ENCODE assay signal across 6 cellular contexts in genomic region chr1:228109962-228110488, GRCh38. TPM values are rescaled to one million over a fixed set of nuclear protein-coding genes. Genes with fewer than 3 reads are reported as not detected.
DNase-seq lines count a peak whose midpoint lies in the region; ATAC-seq and TF ChIP-seq lines count a peak whose summit lies in the region.

No MANE protein-coding gene starts in this region.

- peak overlapping the region; percentile 85 for H3K9ac ChIP-seq in fibroblast of lung (ENCODE audit: insufficient read depth, low read length)

- H3K9me3 Mint-ChIP-seq in stimulated activated naive CD8-positive, alpha-beta T cell treated with anti-CD3 and anti-CD28 coated beads, Interleukin-15, amount 100 ng/mL, for 72 hours: no peaks in the 10 kb centered on the region

- peak overlapping the region; percentile 93 to 96 for H3K4me3 Mint-ChIP-seq in stimulated activated naive CD8-positive, alpha-beta T cell treated with anti-CD3 and anti-CD28 coated beads, Interleukin-15, amount 100 ng/mL, for 72 hours

- no peak for TF ChIP-seq CTCF in fibroblast of lung (conservative IDR thresholded peaks at IDR 0.05 in 1 of 2, IDR thresholded peaks at IDR 0.05 in 1 of 2; ENCODE audit: low read depth in 1 of 2, low read length in 2 of 2)

- H3K27me3 Mint-ChIP-seq in stimulated activated naive CD8-positive, alpha-beta T cell treated with anti-CD3 and anti-CD28 coated beads, Interleukin-15, amount 100 ng/mL, for 72 hours: no peaks in the 10 kb centered on the region

- H3K27ac Mint-ChIP-seq in stimulated activated naive CD8-positive, alpha-beta T cell treated with anti-CD3 and anti-CD28 coated beads, Interleukin-15, amount 100 ng/mL, for 72 hours: peak overlapping the region; percentile 97 to 98

- peak overlapping the region; percentile 85 for H2AFZ ChIP-seq in fibroblast of lung (ENCODE audit: low read length)

- no peaks in the 10 kb centered on the region for H3K9me3 ChIP-seq in fibroblast of lung (ENCODE audit: control insufficient read depth, insufficient read depth, low read depth, low read length)

- no peaks in the 10 kb centered on the region for H3K27me3 ChIP-seq in fibroblast of lung (ENCODE audit: control insufficient read depth, insufficient read depth, low read length)

- peak overlapping the region; percentile 90 for H3K27ac ChIP-seq in fibroblast of lung (ENCODE audit: insufficient read depth, low read length)

- H3K4me1 ChIP-seq in fibroblast of lung (ENCODE audit: control insufficient read depth, extremely low read depth, insufficient read depth, low read length): no peaks in the 10 kb centered on the region

- peak overlapping the region; percentile 68 to 98 (median 89) for H3K4me3 ChIP-seq in fibroblast of lung (replicated peaks in 1 of 4; ENCODE audit: control extremely low read depth in 1 of 4, insufficient read depth in 1 of 4, low read depth in 3 of 4, low read length in 4 of 4)

- H3K4me1 Mint-ChIP-seq in stimulated activated naive CD8-positive, alpha-beta T cell treated with anti-CD3 and anti-CD28 coated beads, Interleukin-15, amount 100 ng/mL, for 72 hours: peaks cover 35% of the 10 kb centered on the region

- peaks cover 13% of the 10 kb centered on the region for H3K79me2 ChIP-seq in fibroblast of lung (ENCODE audit: control insufficient read depth, insufficient read depth, low read length)

- no peaks in the 10 kb centered on the region for H4K20me1 ChIP-seq in fibroblast of lung (ENCODE audit: control insufficient read depth, extremely low read depth, insufficient read depth, low read length)

- peaks cover 8% of the 10 kb centered on the region for H3K36me3 ChIP-seq in fibroblast of lung (ENCODE audit: control insufficient read depth, insufficient read depth, low read length)

- H3K4me2 ChIP-seq in fibroblast of lung (ENCODE audit: extremely low read depth, insufficient read depth, low read length): peak overlapping the region; percentile 83

- DNase-seq in CD1c-positive myeloid dendritic cell (ENCODE audit: extremely low spot score): peak; percentile 55
- peak; percentile 26 for DNase-seq in LoVo (ENCODE audit: low spot score)
- peak in 1 of 2 donors; percentile 37 for DNase-seq in fibroblast of lung (ENCODE audit: low read depth in 2 of 2)
- DNase-seq in stimulated activated naive CD8-positive, alpha-beta T cell treated with anti-CD3 and anti-CD28 coated beads, Interleukin-15, amount 100 ng/mL, for 72 hours: no peak
- no peak for DNase-seq in stimulated activated CD8-positive, alpha-beta memory T cell treated with anti-CD3 and anti-CD28 coated beads, Interleukin-4, amount 100 ng/mL, for 48 hours
- DNase-seq in germinal center (ENCODE audit: low spot score): no peak

- ATAC-seq in stimulated activated naive CD8-positive, alpha-beta T cell treated with anti-CD3 and anti-CD28 coated beads, Interleukin-15, amount 100 ng/mL, for 72 hours: no peak

RNA-seq across cellular contexts. Expression of gene MRPL55, which starts 0.9 kb away (rescaled TPM):
- total RNA-seq in fibroblast of lung: 51.7 and 61.6 TPM in 2 replicates
- polyA plus RNA-seq in fibroblast of lung: 39.5 and 41.0 TPM in 2 replicates
- polyA plus RNA-seq in fibroblast of lung (2012): 55.0 and 70.4 TPM in 2 replicates
- 7.1 and 30.6 TPM in 2 replicates for polyA minus RNA-seq in fibroblast of lung (ENCODE audit: low replicate concordance)

RNA-seq across cellular contexts. Expression of gene C1orf35, which starts 6.9 kb away (rescaled TPM):
- 7.6 and 8.0 TPM in 2 replicates for total RNA-seq in fibroblast of lung
- 4.8 and 7.0 TPM in 2 replicates for polyA plus RNA-seq in fibroblast of lung
- 8.5 and 15.4 TPM in 2 replicates for polyA plus RNA-seq in fibroblast of lung (2012)
- polyA minus RNA-seq in fibroblast of lung (ENCODE audit: low replicate concordance): 2.6 and 6.9 TPM in 2 replicates

RNA-seq across cellular contexts. Expression of gene ARF1, which starts 27.5 kb away (rescaled TPM):
- total RNA-seq in fibroblast of lung: 195 and 261 TPM in 2 replicates
- 546 and 642 TPM in 2 replicates for polyA plus RNA-seq in fibroblast of lung
- 456 and 567 TPM in 2 replicates for polyA plus RNA-seq in fibroblast of lung (2012)
- 684 and 840 TPM in 2 replicates for polyA minus RNA-seq in fibroblast of lung (ENCODE audit: low replicate concordance)

RNA-seq across cellular contexts. Expression of gene GUK1, which starts 30.1 kb away (rescaled TPM):
- 325 and 479 TPM in 2 replicates for total RNA-seq in fibroblast of lung
- 217 and 286 TPM in 2 replicates for polyA plus RNA-seq in fibroblast of lung
- polyA plus RNA-seq in fibroblast of lung (2012): 265 and 391 TPM in 2 replicates
- polyA minus RNA-seq in fibroblast of lung (ENCODE audit: low replicate concordance): 101 and 146 TPM in 2 replicates

RNA-seq across cellular contexts. Expression of gene GJC2, which starts 39.7 kb away (rescaled TPM):
- 6.7 and 13.4 TPM in 2 replicates for total RNA-seq in fibroblast of lung
- polyA plus RNA-seq in fibroblast of lung: 1.3 and 1.4 TPM in 2 replicates
- polyA plus RNA-seq in fibroblast of lung (2012): 5.0 and 5.3 TPM in 2 replicates
- 4.0 and 4.4 TPM in 2 replicates for polyA minus RNA-seq in fibroblast of lung (ENCODE audit: low replicate concordance)

Comparison
In these comparisons a context has a peak if more than half of its experiments do, and no peak if none do; other contexts are left out.
1. DNase-seq: peak in CD1c-positive myeloid dendritic cell (single experiment) and LoVo (single experiment); none in stimulated activated naive CD8-positive, alpha-beta T cell treated with anti-CD3 and anti-CD28 coated beads, Interleukin-15, amount 100 ng/mL, for 72 hours (0 of 2), stimulated activated CD8-positive, alpha-beta memory T cell treated with anti-CD3 and anti-CD28 coated beads, Interleukin-4, amount 100 ng/mL, for 48 hours (single experiment) and germinal center (single experiment).